In the genomic region with DNA sequence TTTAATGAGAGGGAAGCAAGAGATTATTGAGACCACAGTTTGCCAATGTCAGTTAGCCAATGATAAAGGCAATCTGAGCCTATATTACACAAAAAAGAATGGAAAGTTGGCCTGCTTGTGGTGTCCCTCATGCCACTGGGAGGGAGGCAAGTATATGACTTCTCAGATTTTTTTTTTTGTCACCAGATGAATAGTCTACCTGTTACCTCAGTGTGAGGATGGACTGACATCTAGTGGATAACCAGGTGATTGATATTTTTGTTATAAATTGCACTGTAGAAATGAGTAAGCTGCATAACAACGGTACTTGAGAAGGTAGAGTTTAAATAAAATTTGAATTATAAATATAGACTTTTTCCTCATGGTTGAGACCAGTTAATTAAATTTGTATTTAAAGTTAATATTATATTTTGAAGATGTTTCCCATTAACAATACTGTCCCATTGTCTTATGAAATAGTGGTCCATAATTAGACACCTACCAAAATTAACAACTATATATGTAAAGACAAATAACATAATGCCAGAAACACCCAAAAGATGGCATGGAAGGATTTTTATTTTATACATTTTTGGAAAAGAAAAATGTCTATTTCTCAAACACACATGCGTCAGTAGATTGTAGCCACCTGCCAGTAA, we compare ENCODE assay signal across 8 cellular contexts.
DNase-seq lines count a peak whose midpoint lies in the region; ATAC-seq, FAIRE-seq and TF ChIP-seq lines count a peak whose summit lies in the region.

No MANE protein-coding gene starts in this region.

- H3K4me1 ChIP-seq in CD4-positive, CD25-positive, alpha-beta regulatory T cell (ENCODE audit: control insufficient read depth, insufficient read depth, low read length, poor library complexity, severe bottlenecking) = no peaks in the 10 kb centered on the region

- H3K4me3 Mint-ChIP-seq in CD4-positive, CD25-positive, alpha-beta regulatory T cell = no peak overlapping the region
- no peak overlapping the region for H3K4me3 Mint-ChIP-seq in WTC11
- no peak overlapping the region for H3K4me3 Mint-ChIP-seq in immature natural killer cell

- no peak overlapping the region for H3K27ac Mint-ChIP-seq in CD4-positive, CD25-positive, alpha-beta regulatory T cell
- no peak overlapping the region for H3K27ac Mint-ChIP-seq in WTC11
- H3K27ac Mint-ChIP-seq in immature natural killer cell = no peak overlapping the region

- H3K4me3 ChIP-seq in CD4-positive, CD25-positive, alpha-beta regulatory T cell (ENCODE audit: low read depth, low read length) = no peak overlapping the region

- peak in 2 of 3 donors; percentile 32 to 63 for DNase-seq in CD4-positive, CD25-positive, alpha-beta regulatory T cell
- DNase-seq in WTC11 (ENCODE audit: low spot score) = no peak
- DNase-seq in immature natural killer cell = peak; percentile 2 to 30 (median 10)
- peak; percentile 45 for DNase-seq in urothelium cell line (ENCODE audit: low spot score)
- no peak for DNase-seq in NCI-H524 treated with DMSO at 0.1 percent for 48 hours (lab: John Stamatoyannopoulos, UW)
- no peak for DNase-seq in KG1 (lab: John Stamatoyannopoulos, UW)

- no peak for ATAC-seq in CD4-positive, CD25-positive, alpha-beta regulatory T cell (ENCODE audit: low read depth in 2 of 2)
- ATAC-seq in GM18861 (IDR thresholded peaks at IDR 0.05; ENCODE audit: unreplicated experiment) (peak; percentile 33), HG03521 (IDR thresholded peaks at IDR 0.05; ENCODE audit: unreplicated experiment) (peak; percentile 70), WTC11 (peak; percentile 61)

- CTCF ChIA-PET in WTC11 (lab: Charles Lee) = interaction anchor here (0.6 to 1.7 kb wide), 9 partner anchors 11 to 363 kb away, joined by 3 to 11 read pairs (median 4); no protein-coding TSS in a partner anchor

- no peaks in the 10 kb centered on the region for H3K36me3 Mint-ChIP-seq in CD4-positive, CD25-positive, alpha-beta regulatory T cell
- no peaks in the 10 kb centered on the region for H3K36me3 Mint-ChIP-seq in WTC11
- no peaks in the 10 kb centered on the region for H3K36me3 Mint-ChIP-seq in immature natural killer cell

- FAIRE-seq in urothelium cell line (lab: Jason Lieb, UNC) = peak; percentile 67

- no peaks in the 10 kb centered on the region for H3K9me3 Mint-ChIP-seq in CD4-positive, CD25-positive, alpha-beta regulatory T cell
- H3K9me3 Mint-ChIP-seq in WTC11 = peaks cover 5% of the 10 kb centered on the region
- H3K9me3 Mint-ChIP-seq in immature natural killer cell = no peaks in the 10 kb centered on the region

- H3K36me3 ChIP-seq in CD4-positive, CD25-positive, alpha-beta regulatory T cell (ENCODE audit: control insufficient read depth, insufficient read depth, low read length) = no peaks in the 10 kb centered on the region

- POLR2A ChIA-PET in WTC11 (lab: Charles Lee) = interaction anchor here (0.7 kb wide), 1 partner anchor 198 kb away, joined by 3 read pairs; no protein-coding TSS in a partner anchor

- no peak overlapping the region for H3K27ac ChIP-seq in CD4-positive, CD25-positive, alpha-beta regulatory T cell (ENCODE audit: insufficient read depth, low read length, poor library complexity, severe bottlenecking)

- peaks cover 0 to 3% (median 0%) of the 10 kb centered on the region in 4 donors for H3K4me1 Mint-ChIP-seq in CD4-positive, CD25-positive, alpha-beta regulatory T cell
- H3K4me1 Mint-ChIP-seq in WTC11 (peaks cover 21% of the 10 kb centered on the region), immature natural killer cell (no peaks in the 10 kb centered on the region)

- H3K27me3 Mint-ChIP-seq in CD4-positive, CD25-positive, alpha-beta regulatory T cell = peaks cover 8% of the 10 kb centered on the region
- H3K27me3 Mint-ChIP-seq in WTC11 (ENCODE audit: low read depth) = no peaks in the 10 kb centered on the region
- H3K27me3 Mint-ChIP-seq in immature natural killer cell (ENCODE audit: low read depth in 3 of 3) = peaks cover 0 to 2% (median 0%) of the 10 kb centered on the region in 3 donors

- no peaks in the 10 kb centered on the region for H3K9me3 ChIP-seq in CD4-positive, CD25-positive, alpha-beta regulatory T cell (ENCODE audit: control insufficient read depth in 2 of 2, low read length in 2 of 2)

- peak; percentile 35; the same call in 1 of the 2 replicates for TF ChIP-seq CTCF in WTC11 (IDR thresholded peaks at IDR 0.05)

- no peaks in the 10 kb centered on the region for H3K27me3 ChIP-seq in CD4-positive, CD25-positive, alpha-beta regulatory T cell (ENCODE audit: control insufficient read depth, insufficient read depth, low read length)

TF ChIP-seq in WTC11, 78 proteins besides CTCF, POLR2A, EP300 and RAD21:
- TF ChIP-seq RORB (CRISPR knock-in tag; IDR thresholded peaks at IDR 0.05) (no peak), GABPB1 (CRISPR knock-in tag; IDR thresholded peaks at IDR 0.05) (no peak), TEAD4 (CRISPR knock-in tag; IDR thresholded peaks at IDR 0.05) (no peak), CREB1 (CRISPR knock-in tag; IDR thresholded peaks at IDR 0.05) (no peak), GTF2I (CRISPR knock-in tag; conservative IDR thresholded peaks at IDR 0.05) (no peak), ZNF423 (CRISPR knock-in tag; IDR thresholded peaks at IDR 0.05) (no peak)
- TF ChIP-seq, protein P1, sequence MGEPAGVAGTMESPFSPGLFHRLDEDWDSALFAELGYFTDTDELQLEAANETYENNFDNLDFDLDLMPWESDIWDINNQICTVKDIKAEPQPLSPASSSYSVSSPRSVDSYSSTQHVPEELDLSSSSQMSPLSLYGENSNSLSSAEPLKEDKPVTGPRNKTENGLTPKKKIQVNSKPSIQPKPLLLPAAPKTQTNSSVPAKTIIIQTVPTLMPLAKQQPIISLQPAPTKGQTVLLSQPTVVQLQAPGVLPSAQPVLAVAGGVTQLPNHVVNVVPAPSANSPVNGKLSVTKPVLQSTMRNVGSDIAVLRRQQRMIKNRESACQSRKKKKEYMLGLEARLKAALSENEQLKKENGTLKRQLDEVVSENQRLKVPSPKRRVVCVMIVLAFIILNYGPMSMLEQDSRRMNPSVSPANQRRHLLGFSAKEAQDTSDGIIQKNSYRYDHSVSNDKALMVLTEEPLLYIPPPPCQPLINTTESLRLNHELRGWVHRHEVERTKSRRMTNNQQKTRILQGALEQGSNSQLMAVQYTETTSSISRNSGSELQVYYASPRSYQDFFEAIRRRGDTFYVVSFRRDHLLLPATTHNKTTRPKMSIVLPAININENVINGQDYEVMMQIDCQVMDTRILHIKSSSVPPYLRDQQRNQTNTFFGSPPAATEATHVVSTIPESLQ (CRISPR knock-in tag; IDR thresholded peaks at IDR 0.05) = no peak
- TF ChIP-seq, protein P2, sequence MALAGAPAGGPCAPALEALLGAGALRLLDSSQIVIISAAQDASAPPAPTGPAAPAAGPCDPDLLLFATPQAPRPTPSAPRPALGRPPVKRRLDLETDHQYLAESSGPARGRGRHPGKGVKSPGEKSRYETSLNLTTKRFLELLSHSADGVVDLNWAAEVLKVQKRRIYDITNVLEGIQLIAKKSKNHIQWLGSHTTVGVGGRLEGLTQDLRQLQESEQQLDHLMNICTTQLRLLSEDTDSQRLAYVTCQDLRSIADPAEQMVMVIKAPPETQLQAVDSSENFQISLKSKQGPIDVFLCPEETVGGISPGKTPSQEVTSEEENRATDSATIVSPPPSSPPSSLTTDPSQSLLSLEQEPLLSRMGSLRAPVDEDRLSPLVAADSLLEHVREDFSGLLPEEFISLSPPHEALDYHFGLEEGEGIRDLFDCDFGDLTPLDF (CRISPR knock-in tag; IDR thresholded peaks at IDR 0.05) = no peak
- TF ChIP-seq, protein P3, sequence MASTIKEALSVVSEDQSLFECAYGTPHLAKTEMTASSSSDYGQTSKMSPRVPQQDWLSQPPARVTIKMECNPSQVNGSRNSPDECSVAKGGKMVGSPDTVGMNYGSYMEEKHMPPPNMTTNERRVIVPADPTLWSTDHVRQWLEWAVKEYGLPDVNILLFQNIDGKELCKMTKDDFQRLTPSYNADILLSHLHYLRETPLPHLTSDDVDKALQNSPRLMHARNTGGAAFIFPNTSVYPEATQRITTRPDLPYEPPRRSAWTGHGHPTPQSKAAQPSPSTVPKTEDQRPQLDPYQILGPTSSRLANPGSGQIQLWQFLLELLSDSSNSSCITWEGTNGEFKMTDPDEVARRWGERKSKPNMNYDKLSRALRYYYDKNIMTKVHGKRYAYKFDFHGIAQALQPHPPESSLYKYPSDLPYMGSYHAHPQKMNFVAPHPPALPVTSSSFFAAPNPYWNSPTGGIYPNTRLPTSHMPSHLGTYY (CRISPR knock-in tag; IDR thresholded peaks at IDR 0.05) = no peak
- TF ChIP-seq, protein P4, sequence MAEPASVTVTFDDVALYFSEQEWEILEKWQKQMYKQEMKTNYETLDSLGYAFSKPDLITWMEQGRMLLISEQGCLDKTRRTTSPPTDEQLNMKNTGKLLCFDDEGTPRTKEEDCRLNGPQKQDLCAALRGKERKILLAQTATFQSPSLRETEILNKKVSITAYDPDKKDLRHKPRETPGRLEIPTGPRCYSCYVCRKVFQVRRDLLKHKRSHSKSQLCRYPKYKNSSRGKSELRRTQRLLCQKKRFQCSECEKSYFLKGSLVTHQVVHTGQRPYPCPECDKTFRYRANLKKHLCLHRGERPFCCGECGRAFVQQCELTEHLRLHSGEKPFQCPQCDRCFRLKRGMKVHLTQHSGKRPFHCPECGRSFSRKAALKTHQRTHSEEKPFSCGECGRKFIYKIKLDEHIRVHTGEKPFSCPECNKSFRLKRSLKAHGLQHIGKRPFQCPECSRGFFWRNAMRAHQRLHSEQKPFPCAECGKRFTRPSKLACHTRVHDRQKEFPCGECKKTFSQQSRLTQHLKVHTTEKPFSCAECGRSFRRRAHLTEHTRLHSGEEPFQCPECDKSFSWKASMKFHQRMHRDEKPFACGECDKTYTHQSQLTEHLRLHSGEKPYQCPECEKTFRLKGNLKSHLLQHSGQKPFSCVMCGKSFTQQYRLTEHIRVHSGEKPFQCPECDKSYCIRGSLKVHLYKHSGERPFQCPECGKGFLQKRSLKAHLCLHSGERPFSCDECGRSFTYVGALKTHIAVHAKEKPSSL (CRISPR knock-in tag; conservative IDR thresholded peaks at IDR 0.05) = no peak

Comparison
In these comparisons a context has a peak if more than half of its experiments do, and no peak if none do; other contexts are left out.
1. ATAC-seq: peak in GM18861 (single experiment), HG03521 (single experiment) and WTC11 (single experiment); none in CD4-positive, CD25-positive, alpha-beta regulatory T cell (0 of 2).
2. DNase-seq: peak in CD4-positive, CD25-positive, alpha-beta regulatory T cell (2 of 3), immature natural killer cell (3 of 3) and urothelium cell line (single experiment); none in WTC11 (single experiment), NCI-H524 treated with DMSO at 0.1 percent for 48 hours (single experiment) and KG1 (single experiment).